Comparison of ENCODE assay signal across 4 cellular contexts in genomic region chr3:100661294-100661693, GRCh38. TPM values are rescaled to one million over a fixed set of nuclear protein-coding genes. Genes with fewer than 3 reads are reported as not detected.
"Had no signal": no experiment of that assay in that cellular context is flagged by ENCODE, and none has a peak within 500 bp of the region (broad histone marks: within the 10 kb centered on the region; RNA-seq: fewer than 3 reads in every experiment).

No MANE protein-coding gene starts in this region.

RNA-seq across cellular contexts. Expression of gene ADGRG7, which starts 51.9 kb away (rescaled TPM):
- total RNA-seq: GM23248, H4, H9, IMR-90 had no signal
- polyA plus RNA-seq: GM23248, IMR-90 had no signal
